18 cellular contexts compared by ENCODE assay signal in the genomic region with DNA sequence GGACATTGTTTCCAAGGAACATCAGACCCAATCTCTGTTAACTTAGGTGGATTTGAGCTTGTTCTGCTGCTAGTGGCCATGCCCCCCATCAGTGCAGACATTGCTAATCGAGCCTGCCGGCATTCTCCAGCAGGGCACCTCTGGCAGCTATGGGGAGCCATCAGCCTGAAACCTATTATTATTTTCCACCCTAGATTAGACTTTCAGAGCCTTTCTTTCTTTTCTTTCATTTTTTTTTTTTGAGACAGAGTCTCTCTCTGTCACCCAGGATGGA. TPM values are rescaled to one million over a fixed set of nuclear protein-coding genes. Genes with fewer than 3 reads are reported as not detected.
DNase-seq lines count a peak whose midpoint lies in the region; ATAC-seq, FAIRE-seq and TF ChIP-seq lines count a peak whose summit lies in the region.
"Had no signal": no experiment of that assay in that cellular context is flagged by ENCODE, and none has a peak within 500 bp of the region (broad histone marks: within the 10 kb centered on the region; RNA-seq: fewer than 3 reads in every experiment).

No MANE protein-coding gene starts in this region.

- CTCF ChIA-PET in A549 (lab: Yijun Ruan, JAX), result interaction anchor here (0.6 to 3.1 kb wide), 5 partner anchors 11 to 764 kb away, joined by 3 to 16 read pairs (median 3); no protein-coding TSS in a partner anchor
- CTCF ChIA-PET in HEK293 (lab: Yijun Ruan, JAX), result no interaction called here
- CTCF ChIA-PET in CD8-positive, alpha-beta T cell (lab: Charles Lee), result no interaction called here

- H3K27ac ChIP-seq in A549, result peak overlapping the region; percentile 45 to 80
- no peak overlapping the region for H3K27ac ChIP-seq in HEK293 (ENCODE audit: extremely low read depth, low read depth, low read length)
- H3K27ac ChIP-seq in SK-N-MC, result peak overlapping the region; percentile 79; the same call in 1 of the 2 replicates
- no peak overlapping the region for H3K27ac ChIP-seq in keratinocyte (ENCODE audit: control insufficient read depth, insufficient read depth, low read length)
- H3K27ac ChIP-seq in CD8-positive, alpha-beta T cell (ENCODE audit: low read depth, low read length), result no peak overlapping the region
- H3K27ac ChIP-seq in suprapubic skin, result no peak overlapping the region
- H3K27ac ChIP-seq: KMS-11 had no signal

- peaks cover 18% of the 10 kb centered on the region for H3K4me1 ChIP-seq in A549
- H3K4me1 ChIP-seq in HEK293 (ENCODE audit: control insufficient read depth, insufficient read depth, low read length), result no peaks in the 10 kb centered on the region
- H3K4me1 ChIP-seq in keratinocyte (ENCODE audit: control insufficient read depth, extremely low read depth, insufficient read depth, low read length), result peaks cover 13% of the 10 kb centered on the region
- no peaks in the 10 kb centered on the region for H3K4me1 ChIP-seq in CD8-positive, alpha-beta T cell (ENCODE audit: insufficient read depth, low read length)
- H3K4me1 ChIP-seq in suprapubic skin, result no peaks in the 10 kb centered on the region

- H3K36me3 Mint-ChIP-seq in CD8-positive, alpha-beta T cell, result no peaks in the 10 kb centered on the region
- H3K36me3 Mint-ChIP-seq: CD14-positive monocyte; CD4-positive, alpha-beta memory T cell had no signal

- peak; percentile 6 to 26; a peak in 3 of 6 replicates for ATAC-seq in A549
- ATAC-seq in CD8-positive, alpha-beta T cell, result no peak
- ATAC-seq: GM23338 had no signal

- no peaks in the 10 kb centered on the region for H3K9me3 ChIP-seq in A549
- H3K9me3 ChIP-seq in HEK293 (ENCODE audit: control insufficient read depth, insufficient read depth, low read depth, low read length), result no peaks in the 10 kb centered on the region
- H3K9me3 ChIP-seq in SK-N-MC (ENCODE audit: low read depth, low read length), result no peaks in the 10 kb centered on the region
- no peaks in the 10 kb centered on the region for H3K9me3 ChIP-seq in keratinocyte (ENCODE audit: control insufficient read depth, low read depth, low read length)
- H3K9me3 ChIP-seq in CD8-positive, alpha-beta T cell (ENCODE audit: low read length), result no peaks in the 10 kb centered on the region
- no peaks in the 10 kb centered on the region for H3K9me3 ChIP-seq in suprapubic skin

- 92% methylated on average over 2 of the region's 2 CpGs for WGBS in A549 (ENCODE audit: missing lambda C conversion rate)
- 100% methylated on average over 2 of the region's 2 CpGs for WGBS in suprapubic skin

- H3K4me3 ChIP-seq in A549, result no peak overlapping the region
- no peak overlapping the region for H3K4me3 ChIP-seq in HEK293 (ENCODE audit: low read depth, low read length)
- H3K4me3 ChIP-seq in SK-N-MC, result no peak overlapping the region
- H3K4me3 ChIP-seq in keratinocyte (ENCODE audit: control insufficient read depth in 2 of 3, extremely low read depth in 1 of 3, insufficient read depth in 2 of 3, low read depth in 1 of 3, low read length in 3 of 3), result no peak overlapping the region
- H3K4me3 ChIP-seq in CD8-positive, alpha-beta T cell (ENCODE audit: low read depth, low read length), result no peak overlapping the region
- H3K4me3 ChIP-seq in suprapubic skin, result no peak overlapping the region
- H3K4me3 ChIP-seq: BLaER1, GM23338 had no signal

- no peak for DNase-seq in A549 (ENCODE audit: low read depth in 1 of 2, low spot score in 1 of 2)
- DNase-seq in SK-N-MC (ENCODE audit: low read depth, low spot score), result no peak
- DNase-seq in keratinocyte (ENCODE audit: low read depth, low spot score), result no peak
- no peak for DNase-seq in CD8-positive, alpha-beta T cell
- DNase-seq in GM12892 (ENCODE audit: insufficient read length), result no peak
- no peak for DNase-seq in suprapubic skin (ENCODE audit: low spot score in 2 of 2)
- DNase-seq: CD4-positive, alpha-beta memory T cell; COR-L47; DMS 273 treated with DMSO at 0.1 percent for 48 hours; HCEC 1CT had no signal

- no peak overlapping the region for H3K9ac ChIP-seq in SK-N-MC (ENCODE audit: insufficient read length)
- H3K9ac ChIP-seq in keratinocyte (ENCODE audit: control insufficient read depth, extremely low read depth, insufficient read depth, low read length), result no peak overlapping the region
- H3K9ac ChIP-seq: BLaER1, KMS-11 had no signal

- H3K4me3 Mint-ChIP-seq in CD8-positive, alpha-beta T cell, result no peak overlapping the region
- H3K4me3 Mint-ChIP-seq: CD14-positive monocyte; CD4-positive, alpha-beta memory T cell; GM23338 had no signal

- TF ChIP-seq EP300 in A549 (IDR thresholded peaks at IDR 0.05) (no peak), suprapubic skin (IDR thresholded peaks at IDR 0.05) (no peak)

- dilution Hi-C loops in keratinocyte (cut with MboI; ENCODE audit: extremely low pct_ligation_motif_present, low sequenced_read_pairs), result no loop called here

- H3K27me3 ChIP-seq in keratinocyte (ENCODE audit: control insufficient read depth, extremely low read depth, insufficient read depth, low read length) (peaks cover 19% of the 10 kb centered on the region), suprapubic skin (peaks cover 32% of the 10 kb centered on the region)
- no peaks in the 10 kb centered on the region for H3K27me3 ChIP-seq in CD8-positive, alpha-beta T cell (ENCODE audit: insufficient read depth, low read length)
- H3K27me3 ChIP-seq: BLaER1 had no signal

- H3K4me2 ChIP-seq in A549 (peak overlapping the region; percentile 47), keratinocyte (ENCODE audit: control insufficient read depth, extremely low read depth, insufficient read depth, low read depth, low read length) (no peak overlapping the region)
- H3K4me2 ChIP-seq: GM23338, KMS-11 had no signal

- H3K9me3 Mint-ChIP-seq in CD8-positive, alpha-beta T cell, result no peaks in the 10 kb centered on the region
- H3K9me3 Mint-ChIP-seq: CD4-positive, alpha-beta memory T cell; GM23338 had no signal

- H3K9me1 ChIP-seq in keratinocyte (ENCODE audit: control insufficient read depth, extremely low read depth, insufficient read depth, low read length), result no peaks in the 10 kb centered on the region

- TF ChIP-seq CTCF in A549 (IDR thresholded peaks at IDR 0.05) (no peak), HEK293 (tag by site-specific recombination; IDR thresholded peaks at IDR 0.05) (no peak), keratinocyte (optimal IDR thresholded peaks at IDR 0.05 in 1 of 3, IDR thresholded peaks at IDR 0.05 in 1 of 3, conservative IDR thresholded peaks at IDR 0.05 in 1 of 3; ENCODE audit: extremely low read depth in 1 of 3, insufficient read depth in 2 of 3, low read length in 3 of 3) (no peak), suprapubic skin (IDR thresholded peaks at IDR 0.05) (no peak)
- no peak for TF ChIP-seq CTCF in CD8-positive, alpha-beta T cell (IDR thresholded peaks at IDR 0.05)

- no peak overlapping the region for H2AFZ ChIP-seq in keratinocyte (ENCODE audit: control insufficient read depth, low read length)
- H2AFZ ChIP-seq: GM23338 had no signal

- H3K79me2 ChIP-seq in keratinocyte (ENCODE audit: control insufficient read depth, insufficient read depth, low read length), result no peaks in the 10 kb centered on the region

- TF ChIP-seq POLR2A in A549 (IDR thresholded peaks at IDR 0.05; ENCODE audit: low read length), result no peak
- no peak for TF ChIP-seq POLR2A in GM12892 (IDR thresholded peaks at IDR 0.05; ENCODE audit: low read depth, low read length)
- no peak for TF ChIP-seq POLR2A in suprapubic skin (IDR thresholded peaks at IDR 0.05)

- POLR2A ChIA-PET in A549 (lab: Yijun Ruan, JAX) (interaction anchor here (0.7 to 1.2 kb wide), 2 partner anchors 18 to 212 kb away, joined by 3 read pairs; no protein-coding TSS in a partner anchor), HEK293 (lab: Yijun Ruan, JAX) (no interaction called here)
- POLR2A ChIA-PET in CD8-positive, alpha-beta T cell (lab: Charles Lee), result no interaction called here

- peaks cover 8% of the 10 kb centered on the region for H3K27me3 Mint-ChIP-seq in CD8-positive, alpha-beta T cell (ENCODE audit: low read depth)

- H3K36me3 ChIP-seq in HEK293 (ENCODE audit: control insufficient read depth in 2 of 2, insufficient read depth in 1 of 2, low read length in 2 of 2) (no peaks in the 10 kb centered on the region), SK-N-MC (ENCODE audit: insufficient read depth, low read length) (peaks cover 21% of the 10 kb centered on the region; the same call in 1 of the 2 replicates), keratinocyte (ENCODE audit: control insufficient read depth in 2 of 2, extremely low read depth in 1 of 2, insufficient read depth in 2 of 2, low read length in 2 of 2) (no peaks in the 10 kb centered on the region), suprapubic skin (no peaks in the 10 kb centered on the region)
- H3K36me3 ChIP-seq in CD8-positive, alpha-beta T cell (ENCODE audit: insufficient read depth, low read length), result no peaks in the 10 kb centered on the region
- H3K36me3 ChIP-seq: BLaER1 had no signal

- TF ChIP-seq RAD21 in A549 (conservative IDR thresholded peaks at IDR 0.05 in 1 of 2, IDR thresholded peaks at IDR 0.05 in 1 of 2), result no peak

- no peaks in the 10 kb centered on the region for H4K20me1 ChIP-seq in keratinocyte (ENCODE audit: control insufficient read depth, extremely low read depth, insufficient read depth, low read length)
- H4K20me1 ChIP-seq: BLaER1 had no signal

- intact Hi-C loops in CD8-positive, alpha-beta T cell (cut with DNase I, micrococcal nuclease), result no loop called here

- FAIRE-seq in A549 (lab: Jason Lieb, UNC) (no peak), keratinocyte (lab: Jason Lieb, UNC) (peak; percentile 17), GM12892 (lab: Jason Lieb, UNC) (no peak)
- FAIRE-seq: G401.6, GM18507, HepG2 had no signal

- H3K4me1 Mint-ChIP-seq in CD8-positive, alpha-beta T cell (ENCODE audit: low read depth), result no peaks in the 10 kb centered on the region
- H3K4me1 Mint-ChIP-seq: CD14-positive monocyte; CD4-positive, alpha-beta memory T cell had no signal

- H3K27ac Mint-ChIP-seq in CD8-positive, alpha-beta T cell, result no peak overlapping the region
- H3K27ac Mint-ChIP-seq: CD14-positive monocyte; CD4-positive, alpha-beta memory T cell; GM23338 had no signal

RNA-seq across cellular contexts. Expression of gene CACNA1I, which starts 4.9 kb away (rescaled TPM):
- polyA plus RNA-seq in A549 (2011; rRNA removed), result 0.03 and 0.07 TPM in 2 replicates
- 0.01 and 0.04 TPM in 2 replicates for polyA plus RNA-seq in A549 (2012; cell fraction: cytosol; rRNA removed)
- 0.11 and 0.16 TPM in 2 replicates for polyA plus RNA-seq in A549 (2012; cell fraction: nucleus; rRNA removed)
- polyA plus RNA-seq in A549 (2017; fragmentation: RNase III; extraction: RNeasy Plus Mini Kit Qiagen cat#74134 plus additional on column Dnase treatment), result 0.12 to 0.17 TPM (median 0.13 TPM) in 3 replicates
- polyA minus RNA-seq in A549 (2011; rRNA and poly(A)+ RNA removed), result under 0.01 and 0.17 TPM in 2 replicates
- polyA plus RNA-seq in keratinocyte, result not detected in 3 replicates
- polyA plus RNA-seq in keratinocyte (2011; ENCODE audit: low read depth), result not detected
- 0.01 TPM in 1 of 2 replicates, not detected in the other for polyA plus RNA-seq in keratinocyte (2011; cell fraction: cytosol; rRNA removed)
- polyA plus RNA-seq in keratinocyte (2011; cell fraction: nucleus; rRNA removed), result 0.01 TPM in 1 of 2 replicates, not detected in the other
- not detected in 2 replicates for polyA plus RNA-seq in keratinocyte (2012; ENCODE audit: low replicate concordance)
- polyA minus RNA-seq in keratinocyte, result 0.07 TPM in 1 of 3 replicates, not detected in the others
- not detected for polyA minus RNA-seq in keratinocyte (2011; cell fraction: cytosol; rRNA and poly(A)+ RNA removed)
- polyA minus RNA-seq in keratinocyte (2011; cell fraction: nucleus; rRNA and poly(A)+ RNA removed), result not detected in 2 replicates
- 1 to 10 TPM; 5.5 to 5.9 TPM for total RNA-seq in CD8-positive, alpha-beta T cell
- not detected for polyA plus RNA-seq in GM12892 (2012; ENCODE audit: missing spikeins)
- under 1 TPM in 3 of 4 donors, not detected in 1; 0.08 to 0.80 (median 0.17) TPM for total RNA-seq in suprapubic skin
- total RNA-seq: HepG2 had no signal
- polyA plus RNA-seq: CD14-positive monocyte, HepG2 had no signal

RNA-seq across cellular contexts. Expression of gene RPS19BP1, which starts 42.9 kb away (rescaled TPM):
- polyA plus RNA-seq in A549 (2011; rRNA removed), result 47.9 and 51.1 TPM in 2 replicates
- 148 and 162 TPM in 2 replicates for polyA plus RNA-seq in A549 (2012; cell fraction: cytosol; rRNA removed)
- 77.0 and 84.9 TPM in 2 replicates for polyA plus RNA-seq in A549 (2012; cell fraction: nucleus; rRNA removed)
- 71.8 to 74.0 TPM (median 72.0 TPM) in 3 replicates for polyA plus RNA-seq in A549 (2017; fragmentation: RNase III; extraction: RNeasy Plus Mini Kit Qiagen cat#74134 plus additional on column Dnase treatment)
- polyA minus RNA-seq in A549 (2011; rRNA and poly(A)+ RNA removed), result 8.1 and 8.3 TPM in 2 replicates
- 66.1 to 70.7 TPM (median 67.3 TPM) in 3 replicates for polyA plus RNA-seq in keratinocyte
- polyA plus RNA-seq in keratinocyte (2011; ENCODE audit: low read depth), result 91.2 TPM
- polyA plus RNA-seq in keratinocyte (2011; cell fraction: cytosol; rRNA removed), result 37.2 and 76.5 TPM in 2 replicates
- polyA plus RNA-seq in keratinocyte (2011; cell fraction: nucleus; rRNA removed), result 25.9 and 26.1 TPM in 2 replicates
- polyA plus RNA-seq in keratinocyte (2012; ENCODE audit: low replicate concordance), result 52.4 and 75.3 TPM in 2 replicates
- polyA minus RNA-seq in keratinocyte, result 8.6 to 9.8 TPM (median 8.7 TPM) in 3 replicates
- polyA minus RNA-seq in keratinocyte (2011; cell fraction: cytosol; rRNA and poly(A)+ RNA removed), result 36.4 TPM
- 6.0 and 6.7 TPM in 2 replicates for polyA minus RNA-seq in keratinocyte (2011; cell fraction: nucleus; rRNA and poly(A)+ RNA removed)
- total RNA-seq in CD8-positive, alpha-beta T cell, result 10 to 100 TPM; 69.0 to 70.5 TPM
- polyA plus RNA-seq in GM12892 (2012; ENCODE audit: missing spikeins), result 46.3 TPM
- total RNA-seq in suprapubic skin, result 10 to 100 TPM; 61.2 to 89.5 (median 80.6) TPM

RNA-seq across cellular contexts. Expression of gene ATF4, which starts 55.1 kb away (rescaled TPM):
- 557 and 593 TPM in 2 replicates for polyA plus RNA-seq in A549 (2011; rRNA removed)
- 431 and 472 TPM in 2 replicates for polyA plus RNA-seq in A549 (2012; cell fraction: cytosol; rRNA removed)
- polyA plus RNA-seq in A549 (2012; cell fraction: nucleus; rRNA removed), result 207 and 345 TPM in 2 replicates
- polyA plus RNA-seq in A549 (2017; fragmentation: RNase III; extraction: RNeasy Plus Mini Kit Qiagen cat#74134 plus additional on column Dnase treatment), result 242 to 249 TPM (median 242 TPM) in 3 replicates
- 170 and 220 TPM in 2 replicates for polyA minus RNA-seq in A549 (2011; rRNA and poly(A)+ RNA removed)
- polyA plus RNA-seq in keratinocyte, result 590 to 629 TPM (median 597 TPM) in 3 replicates
- polyA plus RNA-seq in keratinocyte (2011; ENCODE audit: low read depth), result 405 TPM
- 667 and 669 TPM in 2 replicates for polyA plus RNA-seq in keratinocyte (2011; cell fraction: cytosol; rRNA removed)
- polyA plus RNA-seq in keratinocyte (2011; cell fraction: nucleus; rRNA removed), result 723 and 754 TPM in 2 replicates
- polyA plus RNA-seq in keratinocyte (2012; ENCODE audit: low replicate concordance), result 334 and 628 TPM in 2 replicates
- polyA minus RNA-seq in keratinocyte, result 96.8 to 185 TPM (median 173 TPM) in 3 replicates
- polyA minus RNA-seq in keratinocyte (2011; cell fraction: cytosol; rRNA and poly(A)+ RNA removed), result 150 TPM
- 73.9 and 83.2 TPM in 2 replicates for polyA minus RNA-seq in keratinocyte (2011; cell fraction: nucleus; rRNA and poly(A)+ RNA removed)
- 100 to 1,000 TPM; 327 to 329 TPM for total RNA-seq in CD8-positive, alpha-beta T cell
- polyA plus RNA-seq in GM12892 (2012; ENCODE audit: missing spikeins), result 330 TPM
- total RNA-seq in suprapubic skin, result 100 to 1,000 TPM; 234 to 335 (median 284) TPM

Comparison
In these comparisons a context has a peak if more than half of its experiments do, and no peak if none do; other contexts are left out.
1. H3K27ac ChIP-seq: peak in A549 (2 of 2) and SK-N-MC (single experiment); none in HEK293 (single experiment), keratinocyte (single experiment), CD8-positive, alpha-beta T cell (single experiment) and suprapubic skin (single experiment).